ENCODE assay signal across 8 cellular contexts in the genomic region with DNA sequence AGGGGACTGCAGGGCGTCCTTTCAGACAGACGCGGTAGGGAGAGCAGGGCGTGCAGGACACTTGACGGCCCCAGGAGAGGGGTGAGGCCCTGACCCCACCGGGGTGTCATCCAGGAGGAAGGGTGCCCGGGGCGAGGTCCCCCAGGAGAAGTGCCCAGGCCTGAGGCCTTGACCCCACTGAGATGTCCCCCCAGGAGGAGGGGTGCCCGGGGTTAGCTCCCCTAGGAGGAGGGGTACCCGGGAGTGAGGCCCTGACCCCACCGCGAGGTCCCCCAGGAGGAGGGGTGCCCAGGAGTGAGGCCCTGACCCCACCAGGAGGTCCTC. TPM values are rescaled to one million over a fixed set of nuclear protein-coding genes. Genes with fewer than 3 reads are reported as not detected.
DNase-seq lines count a peak whose midpoint lies in the region; ATAC-seq lines count a peak whose summit lies in the region.

No MANE protein-coding gene starts in this region.

- H3K27ac ChIP-seq in subcutaneous abdominal adipose tissue (ENCODE audit: low read depth, low read length) = peak overlapping the region; percentile 72

- H3K9me3 ChIP-seq in subcutaneous abdominal adipose tissue (ENCODE audit: control insufficient read depth in 5 of 5, low read length in 5 of 5) = no peaks in the 10 kb centered on the region

- no peaks in the 10 kb centered on the region for H3K36me3 ChIP-seq in subcutaneous abdominal adipose tissue (ENCODE audit: control insufficient read depth in 5 of 5, insufficient read depth in 5 of 5, low read length in 5 of 5)

- no peaks in the 10 kb centered on the region for H3K27me3 Mint-ChIP-seq in T-helper 2 cell treated with Interferon-gamma antibody and Interleukin-4, amounts not matched to agents 5 μg/mL and 100 μg/mL, for 36 hours (ENCODE audit: low read depth)
- H3K27me3 Mint-ChIP-seq in immature natural killer cell (ENCODE audit: low read depth in 3 of 3) = peaks cover 12 to 22% (median 20%) of the 10 kb centered on the region in 3 donors

- H3K9ac ChIP-seq in subcutaneous abdominal adipose tissue (ENCODE audit: low read length in 5 of 5) = peak overlapping the region in 3 of 5 donors; percentile 64 to 75 (median 70)

- H3K4me1 ChIP-seq in subcutaneous abdominal adipose tissue (ENCODE audit: control insufficient read depth in 5 of 5, insufficient read depth in 5 of 5, low read length in 5 of 5) = peaks cover 4 to 60% (median 32%) of the 10 kb centered on the region in 5 donors

- peak overlapping the region in 4 of 5 donors; percentile 55 to 76 (median 60) for H3K4me3 ChIP-seq in subcutaneous abdominal adipose tissue (ENCODE audit: low read depth in 1 of 5, low read length in 5 of 5)

- no peak for ATAC-seq in activated naive CD4-positive, alpha-beta T cell treated with anti-CD3 and anti-CD28 coated beads, Interleukin-2, amount 50 U/mL, for 72 hours

- peak overlapping the region; percentile 74 for H3K4me3 Mint-ChIP-seq in T-helper 2 cell treated with Interferon-gamma antibody and Interleukin-4, amounts not matched to agents 5 μg/mL and 100 μg/mL, for 36 hours
- peak overlapping the region; percentile 71 to 83 (median 78) for H3K4me3 Mint-ChIP-seq in immature natural killer cell

- H3K27ac Mint-ChIP-seq in T-helper 2 cell treated with Interferon-gamma antibody and Interleukin-4, amounts not matched to agents 5 μg/mL and 100 μg/mL, for 36 hours = peak overlapping the region; percentile 88
- peak overlapping the region; percentile 82 to 86 for H3K27ac Mint-ChIP-seq in activated naive CD4-positive, alpha-beta T cell treated with anti-CD3 and anti-CD28 coated beads, Interleukin-2, amount 50 U/mL, for 72 hours
- peak overlapping the region; percentile 86 to 99 (median 98) for H3K27ac Mint-ChIP-seq in immature natural killer cell

- no peaks in the 10 kb centered on the region for H3K27me3 ChIP-seq in subcutaneous abdominal adipose tissue (ENCODE audit: control insufficient read depth in 5 of 5, insufficient read depth in 4 of 5, low read length in 5 of 5)

- H3K36me3 Mint-ChIP-seq in T-helper 2 cell treated with Interferon-gamma antibody and Interleukin-4, amounts not matched to agents 5 μg/mL and 100 μg/mL, for 36 hours (ENCODE audit: low read depth) = peaks cover 7% of the 10 kb centered on the region
- H3K36me3 Mint-ChIP-seq in activated naive CD4-positive, alpha-beta T cell treated with anti-CD3 and anti-CD28 coated beads, Interleukin-2, amount 50 U/mL, for 72 hours = peaks cover 13 to 16% of the 10 kb centered on the region in 2 donors
- no peaks in the 10 kb centered on the region for H3K36me3 Mint-ChIP-seq in immature natural killer cell

- H3K4me1 Mint-ChIP-seq in T-helper 2 cell treated with Interferon-gamma antibody and Interleukin-4, amounts not matched to agents 5 μg/mL and 100 μg/mL, for 36 hours (ENCODE audit: low read depth) = peaks cover 24% of the 10 kb centered on the region
- H3K4me1 Mint-ChIP-seq in immature natural killer cell = peaks cover 39 to 56% of the 10 kb centered on the region in 2 donors

- no peaks in the 10 kb centered on the region for H3K9me3 Mint-ChIP-seq in T-helper 2 cell treated with Interferon-gamma antibody and Interleukin-4, amounts not matched to agents 5 μg/mL and 100 μg/mL, for 36 hours
- H3K9me3 Mint-ChIP-seq in activated naive CD4-positive, alpha-beta T cell treated with anti-CD3 and anti-CD28 coated beads, Interleukin-2, amount 50 U/mL, for 72 hours = no peaks in the 10 kb centered on the region
- H3K9me3 Mint-ChIP-seq in immature natural killer cell = no peaks in the 10 kb centered on the region

- no peak for DNase-seq in T-helper 2 cell treated with Interferon-gamma antibody and Interleukin-4, amounts not matched to agents 5 μg/mL and 100 μg/mL, for 36 hours (ENCODE audit: low spot score)
- DNase-seq in T-helper 2 cell (no peak), immature natural killer cell (no peak), NCI-H345 (lab: John Stamatoyannopoulos, UW) (no peak), T-helper 9 cell (no peak), mucosa of gallbladder (ENCODE audit: low spot score) (no peak)
- DNase-seq in activated naive CD4-positive, alpha-beta T cell treated with anti-CD3 and anti-CD28 coated beads, Interleukin-2, amount 50 U/mL, for 72 hours (ENCODE audit: low spot score in 2 of 2) = no peak

RNA-seq across cellular contexts. Expression of a gene that starts 27.2 kb away (rescaled TPM):
- 10 to 100 TPM in 1 of 2 donors, 1 to 10 TPM in 1; 9.1 to 32.4 TPM for total RNA-seq in activated naive CD4-positive, alpha-beta T cell treated with anti-CD3 and anti-CD28 coated beads, Interleukin-2, amount 50 U/mL, for 72 hours
- polyA plus RNA-seq in immature natural killer cell = 10 to 100 TPM; 13.6 to 72.3 (median 49.2) TPM
- 45.8 TPM for total RNA-seq in mucosa of gallbladder
